Comparison of ENCODE assay signal across 12 cellular contexts in the genomic region with DNA sequence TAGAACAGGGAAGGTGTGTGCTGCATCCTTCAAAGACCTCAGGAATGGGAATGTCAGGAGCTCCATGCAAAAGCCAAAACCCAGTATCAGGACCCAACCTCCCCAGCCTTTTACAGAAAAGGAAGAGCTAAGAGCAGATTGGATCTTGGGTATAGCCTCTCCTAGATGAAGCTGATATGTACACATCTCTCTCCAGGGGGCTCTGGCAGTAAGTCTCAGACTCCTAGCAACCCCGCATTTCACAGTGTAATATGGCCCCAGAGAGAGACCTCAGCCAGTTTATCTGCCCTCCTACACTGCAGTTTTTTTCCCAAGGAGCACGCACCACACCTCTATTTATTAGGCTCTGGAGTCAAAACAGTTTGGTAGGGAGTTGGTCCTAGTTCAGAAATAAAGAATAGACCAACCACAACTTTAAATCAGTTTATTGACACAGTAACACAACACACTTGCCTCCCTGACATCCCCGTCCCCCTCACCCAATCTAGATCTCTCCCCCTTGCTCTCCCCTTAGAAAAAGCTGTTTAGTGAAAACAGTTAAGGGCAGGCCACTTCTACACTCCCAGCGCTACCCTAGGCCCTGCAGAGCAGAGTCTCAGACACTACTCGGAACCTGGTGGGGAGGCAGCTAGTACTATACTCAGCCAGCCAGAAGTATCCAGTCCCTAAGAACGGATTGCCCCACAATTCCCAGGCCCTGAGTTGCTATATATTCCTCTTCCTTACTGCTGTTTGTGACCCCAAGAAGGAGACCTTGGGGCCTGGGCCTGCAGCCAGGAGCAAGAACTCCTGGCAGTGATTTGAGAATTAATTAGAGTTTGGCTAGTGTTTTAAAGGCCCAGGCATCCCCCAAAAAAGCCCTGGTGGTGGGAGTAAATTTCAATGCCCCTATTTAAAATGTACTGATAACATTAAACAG.
A peak's percentile ranks its signal among the peaks of the same experiment; 100 is the strongest.
DNase-seq lines count a peak whose midpoint lies in the region; TF ChIP-seq lines count a peak whose summit lies in the region.
"Had no signal": no experiment of that assay in that cellular context is flagged by ENCODE, and none has a peak within 500 bp of the region (broad histone marks: within the 10 kb centered on the region; RNA-seq: fewer than 3 reads in every experiment).

No MANE protein-coding gene starts in this region.

- 78 to 94% (median 85%) methylated on average over 6 of the region's 6 CpGs for WGBS in spleen, 5 donors

- H3K27ac ChIP-seq in layer of hippocampus (ENCODE audit: low read depth, low read length) (peak overlapping the region; percentile 48), spleen (peak overlapping the region in 6 of 8 donors; percentile 15 to 49 (median 35))
- H3K27ac ChIP-seq: A549, thyroid gland had no signal

- intact Hi-C loops in spleen (cut with DNase I; ENCODE audit: low total_unique reads), result loop anchor here (5.0 kb wide), 1 partner anchor 40 kb away; no protein-coding TSS in a partner anchor

- H3K27me3 ChIP-seq in adipocyte (replicated peaks; ENCODE audit: control insufficient read depth, insufficient read depth, low read length) (no peaks in the 10 kb centered on the region), layer of hippocampus (ENCODE audit: control insufficient read depth, insufficient read depth, low read length) (no peaks in the 10 kb centered on the region), spleen (replicated peaks in 1 of 7) (no peaks in the 10 kb centered on the region)
- H3K27me3 ChIP-seq: thyroid gland had no signal

- no peaks in the 10 kb centered on the region for H3K9me3 ChIP-seq in adipocyte (ENCODE audit: control insufficient read depth, low read length)
- H3K9me3 ChIP-seq in spleen, result no peaks in the 10 kb centered on the region
- H3K9me3 ChIP-seq: A549, thyroid gland had no signal

- no peak for TF ChIP-seq POLR2A in spleen (IDR thresholded peaks at IDR 0.05)

- no peak for TF ChIP-seq CTCF in spleen (IDR thresholded peaks at IDR 0.05 in 8 of 11, conservative IDR thresholded peaks at IDR 0.05 in 3 of 11)

- H3K36me3 ChIP-seq in adipocyte (ENCODE audit: control insufficient read depth, insufficient read depth, low read length, severe bottlenecking) (peaks cover 75% of the 10 kb centered on the region), spleen (peaks cover 0 to 98% (median 63%) of the 10 kb centered on the region in 6 donors)

- DNase-seq in NCI-H2227 (lab: John Stamatoyannopoulos, UW; ENCODE audit: unreplicated experiment) (peak; percentile 10), NCI-H2227 treated with DMSO at 0.1 percent for 48 hours (lab: John Stamatoyannopoulos, UW) (no peak), adipocyte (ENCODE audit: low read depth) (no peak), spleen (peak; percentile 40), NCI-H2107 treated with DMSO at 0.1 percent for 48 hours (lab: John Stamatoyannopoulos, UW; ENCODE audit: unreplicated experiment) (no peak), NCI-H226 (no peak), NCI-H1436 treated with DMSO at 0.1 percent for 48 hours (lab: John Stamatoyannopoulos, UW) (no peak)
- DNase-seq: activated CD4-positive, CD25-positive, alpha-beta regulatory T cell; stimulated activated CD4-positive, alpha-beta T cell treated with anti-CD3 and anti-CD28 coated beads, Interleukin-2, amount 100 ng/mL, for 48 hours; thyroid gland had no signal

- H3K9ac ChIP-seq in adipocyte (ENCODE audit: low read length), result peak overlapping the region; percentile 54

- H3K4me3 ChIP-seq in adipocyte (ENCODE audit: low read length) (no peak overlapping the region), spleen (no peak overlapping the region)
- H3K4me3 ChIP-seq: A549, thyroid gland had no signal

- H3K4me1 ChIP-seq in adipocyte (ENCODE audit: control insufficient read depth, insufficient read depth, low read length) (peaks cover 18% of the 10 kb centered on the region), spleen (peaks cover under 1 to 96% (median 44%) of the 10 kb centered on the region in 6 donors)
- H3K4me1 ChIP-seq: A549, thyroid gland had no signal

Comparison
In these comparisons a context has a peak if more than half of its experiments do, and no peak if none do; other contexts are left out.
1. DNase-seq: peak in NCI-H2227 (single experiment) and spleen (single experiment); none in NCI-H2227 treated with DMSO at 0.1 percent for 48 hours (single experiment), adipocyte (single experiment), NCI-H2107 treated with DMSO at 0.1 percent for 48 hours (single experiment), NCI-H226 (single experiment) and NCI-H1436 treated with DMSO at 0.1 percent for 48 hours (single experiment).